Comparison of ENCODE assay signal across 18 cellular contexts in genomic region chr3:55245391-55245790, GRCh38.
DNase-seq lines count a peak whose midpoint lies in the region; ATAC-seq, FAIRE-seq and TF ChIP-seq lines count a peak whose summit lies in the region.
"Had no signal": no experiment of that assay in that cellular context is flagged by ENCODE, and none has a peak within 500 bp of the region (broad histone marks: within the 10 kb centered on the region; RNA-seq: fewer than 3 reads in every experiment).

No MANE protein-coding gene starts in this region.

- no peak; the same call in 1 of the 2 replicates for ATAC-seq in IMR-90 (ENCODE audit: low read depth)
- no peak for ATAC-seq in natural killer cell treated with Interleukin-12 subunit alpha and Interleukin-12 subunit beta and Interleukin-15 and Interleukin-18, amount 100 ng/mL, for 72 hours

- intact Hi-C loops in IMR-90 (cut with micrococcal nuclease): no loop called here

- no peak for FAIRE-seq in H1 (lab: Jason Lieb, UNC)
- FAIRE-seq: H54 had no signal

- H2AK9ac ChIP-seq in IMR-90 (replicated peaks; ENCODE audit: low read depth, low read length, poor library complexity): no peak overlapping the region

- peaks cover 5% of the 10 kb centered on the region for H3K36me3 Mint-ChIP-seq in natural killer cell treated with Interleukin-12 subunit alpha and Interleukin-12 subunit beta and Interleukin-15 and Interleukin-18, amount 100 ng/mL, for 72 hours
- H3K36me3 Mint-ChIP-seq: CD4-positive, CD25-positive, alpha-beta regulatory T cell had no signal

- H3K27me3 ChIP-seq in ACC112 (ENCODE audit: insufficient read depth, low read length): no peaks in the 10 kb centered on the region
- H3K27me3 ChIP-seq in IMR-90 (ENCODE audit: control insufficient read depth, insufficient read depth, low read length): no peaks in the 10 kb centered on the region
- no peaks in the 10 kb centered on the region for H3K27me3 ChIP-seq in H1 (replicated peaks in 1 of 4; ENCODE audit: control insufficient read depth in 3 of 4, extremely low read depth in 1 of 4, insufficient read depth in 3 of 4, low read length in 3 of 4)
- H3K27me3 ChIP-seq: MG63, SJCRH30 had no signal

- H3K4ac ChIP-seq in IMR-90 (ENCODE audit: low read depth, low read length): 0 out of 2 replicates have a peak overlapping the region, but pooled peaks have one; percentile 22
- peak overlapping the region; percentile 49 for H3K4ac ChIP-seq in H1 (replicated peaks; ENCODE audit: insufficient read length, low read depth, low read length)

- peak overlapping the region; percentile 45; the same call in 1 of the 2 replicates for H4K91ac ChIP-seq in IMR-90 (ENCODE audit: insufficient read depth, low read depth, low read length)
- H4K91ac ChIP-seq in H1 (replicated peaks; ENCODE audit: insufficient read length, low read length): no peak overlapping the region

- H3K4me3 ChIP-seq in ACC112 (ENCODE audit: low read depth, low read length) (peak overlapping the region; percentile 65), IMR-90 (ENCODE audit: insufficient read depth, low read depth, low read length) (no peak overlapping the region), H1 (ENCODE audit: extremely low read depth in 1 of 4, insufficient read depth in 2 of 4, low read depth in 3 of 4, low read length in 4 of 4) (no peak overlapping the region)
- H3K4me3 ChIP-seq: MG63, SJCRH30 had no signal

- CTCF ChIA-PET in IMR-90 (lab: Yijun Ruan, JAX): no interaction called here
- CTCF ChIA-PET in H1 (lab: Charles Lee; ENCODE audit: partially characterized antibody): interaction anchor here (0.8 to 1.4 kb wide), 2 partner anchors 159 to 161 kb away, joined by 3 read pairs; no protein-coding TSS in a partner anchor

- H3K79me1 ChIP-seq in IMR-90 (ENCODE audit: low read depth in 1 of 2, low read length in 2 of 2): no peaks in the 10 kb centered on the region
- no peaks in the 10 kb centered on the region for H3K79me1 ChIP-seq in H1 (ENCODE audit: low read depth, low read length)

- H2AFZ ChIP-seq in ACC112 (ENCODE audit: low read length, unreplicated experiment) (peak overlapping the region; percentile 91), IMR-90 (replicated peaks; ENCODE audit: low read length, poor library complexity) (no peak overlapping the region), H1 (ENCODE audit: low read length) (no peak overlapping the region)

- no peaks in the 10 kb centered on the region for H3K23me2 ChIP-seq in H1 (ENCODE audit: low read depth, low read length)

- WGBS in IMR-90 (ENCODE audit: extremely low coverage in 2 of 2, insufficient read length in 1 of 2), 2 experiments: 67% methylated on average over 1 of the region's 2 CpGs; no CpG with 5 or more reads in 1 of the 2 experiments
- whole genome bisulfite sequencing in H1 (ENCODE audit: extremely low coverage in 1 of 2, insufficient coverage in 1 of 2, insufficient read length in 1 of 2, insufficient replicate concordance in 2 of 2, low coverage in 1 of 2, low lambda C conversion rate in 2 of 2, missing lambda C conversion rate in 1 of 2), 2 experiments: 81% methylated on average over 2 of the region's 2 CpGs; no CpG with 5 or more reads in 1 of the 2 experiments

- TF ChIP-seq CTCF in IMR-90 (conservative IDR thresholded peaks at IDR 0.05; ENCODE audit: low read depth, low read length) (no peak), H1 (IDR thresholded peaks at IDR 0.05; ENCODE audit: control extremely low read depth in 1 of 3, insufficient read depth in 1 of 3, low read depth in 1 of 3, low read length in 3 of 3) (no peak)

- H3K9ac ChIP-seq in IMR-90 (ENCODE audit: low read depth, low read length) (peak overlapping the region; percentile 46; the same call in 1 of the 2 replicates), H1 (replicated peaks in 1 of 4; ENCODE audit: extremely low read depth in 1 of 4, low read depth in 3 of 4, low read length in 3 of 4) (no peak overlapping the region)

- POLR2A ChIA-PET in IMR-90 (lab: Charles Lee; ENCODE audit: unreplicated experiment): no interaction called here
- POLR2A ChIA-PET in H1 (lab: Charles Lee; ENCODE audit: partially characterized antibody): no interaction called here

- dilution Hi-C loops in IMR-90 (cut with HindIII; ENCODE audit: low sequenced_read_pairs, unreplicated experiment): no loop called here

- H3K9me3 Mint-ChIP-seq in natural killer cell treated with Interleukin-12 subunit alpha and Interleukin-12 subunit beta and Interleukin-15 and Interleukin-18, amount 100 ng/mL, for 72 hours: peaks cover 26% of the 10 kb centered on the region

- H3K9me3 ChIP-seq in IMR-90 (ENCODE audit: control insufficient read depth, insufficient read depth, low read length) (peaks cover 3% of the 10 kb centered on the region; the same call in 1 of the 2 replicates), H1 (ENCODE audit: insufficient read depth in 2 of 2, low read depth in 1 of 2, low read length in 1 of 2) (peaks cover 0 to 7% of the 10 kb centered on the region in 2 experiments; a peak in 1 of 4 replicates)
- H3K9me3 ChIP-seq: Caco-2, MG63 had no signal

- H3K23ac ChIP-seq in IMR-90 (ENCODE audit: low read depth, low read length): no peak overlapping the region
- H3K23ac ChIP-seq in H1 (ENCODE audit: insufficient read length): no peak overlapping the region

- H2BK15ac ChIP-seq in IMR-90 (ENCODE audit: low read depth, low read length) (peak overlapping the region; percentile 94; the same call in 2 of the 3 replicates), H1 (ENCODE audit: low read length) (no peak overlapping the region)

- no peak overlapping the region for H2BK5ac ChIP-seq in IMR-90 (ENCODE audit: low read depth, low read length, poor library complexity, severe bottlenecking)
- H2BK5ac ChIP-seq in H1 (ENCODE audit: low read depth, low read length): no peak overlapping the region

- peak overlapping the region; percentile 19; the same call in 1 of the 2 replicates for H2AK5ac ChIP-seq in IMR-90 (ENCODE audit: low read depth, low read length)
- H2AK5ac ChIP-seq in H1 (ENCODE audit: low read depth, low read length): no peak overlapping the region

- H3K18ac ChIP-seq in IMR-90 (ENCODE audit: low read depth, low read length) (peak overlapping the region; percentile 63; the same call in 1 of the 2 replicates), H1 (ENCODE audit: extremely low read depth, low read length) (no peak overlapping the region)

- DNase-seq in IMR-90 (peak; percentile 11), H1 (ENCODE audit: low read depth in 1 of 2, low spot score in 2 of 2) (no peak), retina (peak; percentile 67), SKM-1 treated with dmso at 0.1 percent for 144 hours (lab: John Stamatoyannopoulos, UW; ENCODE audit: unreplicated experiment) (no peak), hypothalamus (lab: John Stamatoyannopoulos, UW) (no peak)
- no peak for DNase-seq in natural killer cell treated with Interleukin-12 subunit alpha and Interleukin-12 subunit beta and Interleukin-15 and Interleukin-18, amount 100 ng/mL, for 72 hours (ENCODE audit: low spot score)
- DNase-seq: Caco-2; CD4-positive, CD25-positive, alpha-beta regulatory T cell; EL; Karpas-422; MG63; NCI-H1092; NCI-H2081; NCI-H226; SJCRH30 had no signal

- no peak for TF ChIP-seq POLR2A in IMR-90 (IDR thresholded peaks at IDR 0.05; ENCODE audit: low read depth, low read length)
- TF ChIP-seq POLR2A in H1 (IDR thresholded peaks at IDR 0.05; ENCODE audit: control extremely low read depth in 1 of 2, low read depth in 2 of 2, low read length in 2 of 2): no peak

- no peaks in the 10 kb centered on the region for H3K27me3 Mint-ChIP-seq in natural killer cell treated with Interleukin-12 subunit alpha and Interleukin-12 subunit beta and Interleukin-15 and Interleukin-18, amount 100 ng/mL, for 72 hours
- H3K27me3 Mint-ChIP-seq: B cell; CD4-positive, CD25-positive, alpha-beta regulatory T cell had no signal

- no peak overlapping the region for H2BK12ac ChIP-seq in H1 (ENCODE audit: low read depth, low read length)

- H3K27ac ChIP-seq in ACC112 (ENCODE audit: low read depth, low read length): no peak overlapping the region
- H3K27ac ChIP-seq in IMR-90 (ENCODE audit: insufficient read depth, low read length): no peak overlapping the region
- H3K27ac ChIP-seq in H1 (ENCODE audit: low read depth, low read length): no peak overlapping the region
- H3K27ac ChIP-seq: SJCRH30 had no signal

- H4K8ac ChIP-seq in IMR-90 (ENCODE audit: low read depth in 2 of 2, low read length in 2 of 2) (peak overlapping the region in 1 of 2 experiments; percentile 72; a peak in 1 of 4 replicates), H1 (ENCODE audit: extremely low read depth, insufficient read depth, low read length) (no peak overlapping the region)

- H4K20me1 ChIP-seq in IMR-90 (ENCODE audit: insufficient read depth, low read length): no peaks in the 10 kb centered on the region
- no peaks in the 10 kb centered on the region for H4K20me1 ChIP-seq in H1 (replicated peaks in 1 of 2; ENCODE audit: control insufficient read depth in 1 of 2, insufficient read depth in 2 of 2, low read length in 2 of 2)

- H3K56ac ChIP-seq in IMR-90 (ENCODE audit: extremely low read depth, insufficient read depth, low read length): no peak overlapping the region; the same call in 1 of the 2 replicates
- no peak overlapping the region for H3K56ac ChIP-seq in H1 (replicated peaks; ENCODE audit: insufficient read length, low read depth, low read length)

- H2BK120ac ChIP-seq in IMR-90 (ENCODE audit: low read depth, low read length) (peak overlapping the region; percentile 16; the same call in 1 of the 2 replicates), H1 (replicated peaks; ENCODE audit: low read depth, low read length) (no peak overlapping the region)

- no peaks in the 10 kb centered on the region for H3K4me1 Mint-ChIP-seq in natural killer cell treated with Interleukin-12 subunit alpha and Interleukin-12 subunit beta and Interleukin-15 and Interleukin-18, amount 100 ng/mL, for 72 hours (ENCODE audit: low read depth in 2 of 2)
- H3K4me1 Mint-ChIP-seq: B cell; CD4-positive, CD25-positive, alpha-beta regulatory T cell had no signal

- H4K5ac ChIP-seq in IMR-90 (ENCODE audit: low read depth, low read length) (peak overlapping the region; percentile 19), H1 (ENCODE audit: insufficient read length, low read depth, low read length) (no peak overlapping the region)

- BruUV-seq in IMR-90 (replicated peaks; lab: Mats Ljungman, UMichigan): no TSS peak

- no peaks in the 10 kb centered on the region for H3K79me2 ChIP-seq in ACC112 (ENCODE audit: control insufficient read depth, insufficient read depth, low read length, unreplicated experiment)
- no peaks in the 10 kb centered on the region for H3K79me2 ChIP-seq in H1 (ENCODE audit: control insufficient read depth in 1 of 2, insufficient read depth in 2 of 2, low read length in 2 of 2)

- H3K4me3 Mint-ChIP-seq in natural killer cell treated with Interleukin-12 subunit alpha and Interleukin-12 subunit beta and Interleukin-15 and Interleukin-18, amount 100 ng/mL, for 72 hours: no peak overlapping the region
- H3K4me3 Mint-ChIP-seq: B cell; CD4-positive, CD25-positive, alpha-beta regulatory T cell had no signal

- H3K9me1 ChIP-seq in IMR-90 (ENCODE audit: insufficient read depth, low read length): no peaks in the 10 kb centered on the region

- H2BK20ac ChIP-seq in IMR-90 (ENCODE audit: low read depth, low read length) (peak overlapping the region; percentile 32), H1 (ENCODE audit: low read length) (no peak overlapping the region)

- H3K14ac ChIP-seq in IMR-90 (replicated peaks; ENCODE audit: low read depth, low read length) (0 out of 2 replicates have a peak overlapping the region, but pooled peaks have one; percentile 5), H1 (ENCODE audit: insufficient read length) (no peak overlapping the region)

- in situ Hi-C loops in IMR-90 (cut with MboI; ENCODE audit: low sequenced_read_pairs): no loop called here

- TF ChIP-seq EP300 in H1 (IDR thresholded peaks at IDR 0.05; ENCODE audit: borderline replicate concordance in 1 of 2, low read depth in 2 of 2, low read length in 2 of 2): no peak

- H3K4me2 ChIP-seq in IMR-90 (ENCODE audit: low read depth, low read length) (no peak overlapping the region), H1 (ENCODE audit: insufficient read depth in 1 of 2, low read depth in 2 of 2, low read length in 2 of 2) (no peak overlapping the region)

- no peaks in the 10 kb centered on the region for H3K36me3 ChIP-seq in ACC112 (ENCODE audit: insufficient read depth, low read length)
- H3K36me3 ChIP-seq in IMR-90 (ENCODE audit: control insufficient read depth, insufficient read depth, low read length): no peaks in the 10 kb centered on the region
- no peaks in the 10 kb centered on the region for H3K36me3 ChIP-seq in H1 (ENCODE audit: control insufficient read depth in 2 of 4, insufficient read depth in 4 of 4, low read length in 3 of 4)
- H3K36me3 ChIP-seq: MG63, SJCRH30 had no signal

- TF ChIP-seq RAD21 in IMR-90 (IDR thresholded peaks at IDR 0.05; ENCODE audit: low read length) (no peak), H1 (IDR thresholded peaks at IDR 0.05 in 1 of 2, conservative IDR thresholded peaks at IDR 0.05 in 1 of 2; ENCODE audit: low read depth in 2 of 2, low read length in 2 of 2) (no peak)

- H3K27ac Mint-ChIP-seq in natural killer cell treated with Interleukin-12 subunit alpha and Interleukin-12 subunit beta and Interleukin-15 and Interleukin-18, amount 100 ng/mL, for 72 hours: no peak overlapping the region
- H3K27ac Mint-ChIP-seq: B cell; CD4-positive, CD25-positive, alpha-beta regulatory T cell had no signal

- H3K4me1 ChIP-seq in ACC112 (ENCODE audit: control insufficient read depth, insufficient read depth, low read length, unreplicated experiment): no peaks in the 10 kb centered on the region
- peaks cover 2% of the 10 kb centered on the region; the same call in 1 of the 2 replicates for H3K4me1 ChIP-seq in IMR-90 (ENCODE audit: control insufficient read depth, insufficient read depth, low read length)
- H3K4me1 ChIP-seq in H1 (replicated peaks in 1 of 4; ENCODE audit: control insufficient read depth in 3 of 4, insufficient read depth in 4 of 4, low read length in 3 of 4): no peaks in the 10 kb centered on the region
- H3K4me1 ChIP-seq: Caco-2 had no signal

Comparison
In these comparisons a context has a peak if more than half of its experiments do, and no peak if none do; other contexts are left out.
1. DNase-seq: peak in IMR-90 (single experiment) and retina (single experiment); none in H1 (0 of 2), SKM-1 treated with dmso at 0.1 percent for 144 hours (single experiment), natural killer cell treated with Interleukin-12 subunit alpha and Interleukin-12 subunit beta and Interleukin-15 and Interleukin-18, amount 100 ng/mL, for 72 hours (single experiment) and hypothalamus (0 of 51).